Comparison of ENCODE assay signal across 8 cellular contexts in genomic region chr17:58658804-58659713, GRCh38. TPM values are rescaled to one million over a fixed set of nuclear protein-coding genes. Genes with fewer than 3 reads are reported as not detected.
DNase-seq lines count a peak whose midpoint lies in the region; ATAC-seq and TF ChIP-seq lines count a peak whose summit lies in the region.

No MANE protein-coding gene starts in this region.

- H3K9me3 Mint-ChIP-seq in WTC11 = peaks cover 5% of the 10 kb centered on the region

- no peaks in the 10 kb centered on the region for H3K36me3 Mint-ChIP-seq in WTC11

- POLR2A ChIA-PET in WTC11 (lab: Charles Lee) = interaction anchor here (0.5 to 5.6 kb wide), 7 partner anchors 28 to 298 kb away, joined by 3 to 54 read pairs (median 3); partner anchors contain the start of genes MTMR4 and RAD51C

- CTCF ChIA-PET in WTC11 (lab: Charles Lee) = interaction anchor here (0.6 to 1.0 kb wide), 4 partner anchors 27 to 71 kb away, joined by 3 to 4 read pairs (median 3); no protein-coding TSS in a partner anchor

- peaks cover 14% of the 10 kb centered on the region for H3K27me3 Mint-ChIP-seq in WTC11 (ENCODE audit: low read depth)

- DNase-seq in A172 (ENCODE audit: low spot score) = peak; percentile 97
- peak; percentile 88 for DNase-seq in NCI-H2196 (lab: John Stamatoyannopoulos, UW; ENCODE audit: unreplicated experiment)
- DNase-seq in WTC11 (ENCODE audit: low spot score) = peak; percentile 52
- peak; percentile 86 for DNase-seq in central memory CD4-positive, alpha-beta T cell
- peak; percentile 93 for DNase-seq in inferior parietal cortex (ENCODE audit: extremely low spot score)
- peak; percentile 85 for DNase-seq in smooth muscle cell of the brain vasculature (ENCODE audit: low read depth, low spot score)

- H3K4me3 Mint-ChIP-seq in WTC11 = peak overlapping the region; percentile 66

- H3K4me1 Mint-ChIP-seq in WTC11 = peaks cover 15% of the 10 kb centered on the region

- H3K27ac Mint-ChIP-seq in WTC11 = peak overlapping the region; percentile 100

- ATAC-seq in HG03095 (IDR thresholded peaks at IDR 0.05; ENCODE audit: unreplicated experiment) = peak; percentile 72
- peak; percentile 75 for ATAC-seq in WTC11

- no peak for TF ChIP-seq CTCF in WTC11 (IDR thresholded peaks at IDR 0.05)

- TF ChIP-seq POLR2A in GM18526 (IDR thresholded peaks at IDR 0.05; ENCODE audit: extremely low read depth, insufficient read length) = peak; percentile 100

TF ChIP-seq in WTC11, 78 proteins besides CTCF, POLR2A, EP300 and RAD21 (continues in another document):
- TF ChIP-seq, protein P1, sequence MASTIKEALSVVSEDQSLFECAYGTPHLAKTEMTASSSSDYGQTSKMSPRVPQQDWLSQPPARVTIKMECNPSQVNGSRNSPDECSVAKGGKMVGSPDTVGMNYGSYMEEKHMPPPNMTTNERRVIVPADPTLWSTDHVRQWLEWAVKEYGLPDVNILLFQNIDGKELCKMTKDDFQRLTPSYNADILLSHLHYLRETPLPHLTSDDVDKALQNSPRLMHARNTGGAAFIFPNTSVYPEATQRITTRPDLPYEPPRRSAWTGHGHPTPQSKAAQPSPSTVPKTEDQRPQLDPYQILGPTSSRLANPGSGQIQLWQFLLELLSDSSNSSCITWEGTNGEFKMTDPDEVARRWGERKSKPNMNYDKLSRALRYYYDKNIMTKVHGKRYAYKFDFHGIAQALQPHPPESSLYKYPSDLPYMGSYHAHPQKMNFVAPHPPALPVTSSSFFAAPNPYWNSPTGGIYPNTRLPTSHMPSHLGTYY (CRISPR knock-in tag; IDR thresholded peaks at IDR 0.05) = peak; percentile 99
- peak; percentile 84; the same call in 1 of the 2 replicates for TF ChIP-seq NFE2L1 (CRISPR knock-in tag; IDR thresholded peaks at IDR 0.05)
- no peak for TF ChIP-seq GRHL2 (CRISPR knock-in tag; IDR thresholded peaks at IDR 0.05; ENCODE audit: insufficient replicate concordance, severe bottlenecking)
- 0 out of 2 replicates have a peak, but pooled peaks have one; percentile 90 for TF ChIP-seq MLX (CRISPR knock-in tag; IDR thresholded peaks at IDR 0.05)
- peak; percentile 90 for TF ChIP-seq ETV6 (CRISPR knock-in tag; IDR thresholded peaks at IDR 0.05)
- peak; percentile 52; the same call in 1 of the 2 replicates for TF ChIP-seq HMGXB4 (CRISPR knock-in tag; IDR thresholded peaks at IDR 0.05)
- TF ChIP-seq AR (CRISPR knock-in tag; IDR thresholded peaks at IDR 0.05) = peak; percentile 98
- no peak; the same call in none of the 2 replicates for TF ChIP-seq ATF1 (CRISPR knock-in tag; IDR thresholded peaks at IDR 0.05)
- peak; percentile 90; the same call in 1 of the 2 replicates for TF ChIP-seq CREM (CRISPR knock-in tag; IDR thresholded peaks at IDR 0.05)
- TF ChIP-seq ZNF396 (CRISPR knock-in tag; IDR thresholded peaks at IDR 0.05; ENCODE audit: borderline replicate concordance) = no peak
- no peak for TF ChIP-seq GTF2I (CRISPR knock-in tag; conservative IDR thresholded peaks at IDR 0.05)
- peak; percentile 82; the same call in 1 of the 2 replicates for TF ChIP-seq ZNF219 (CRISPR knock-in tag; IDR thresholded peaks at IDR 0.05; ENCODE audit: borderline replicate concordance)
- TF ChIP-seq RELA (CRISPR knock-in tag; IDR thresholded peaks at IDR 0.05; ENCODE audit: borderline replicate concordance) = no peak
- TF ChIP-seq, protein P2, sequence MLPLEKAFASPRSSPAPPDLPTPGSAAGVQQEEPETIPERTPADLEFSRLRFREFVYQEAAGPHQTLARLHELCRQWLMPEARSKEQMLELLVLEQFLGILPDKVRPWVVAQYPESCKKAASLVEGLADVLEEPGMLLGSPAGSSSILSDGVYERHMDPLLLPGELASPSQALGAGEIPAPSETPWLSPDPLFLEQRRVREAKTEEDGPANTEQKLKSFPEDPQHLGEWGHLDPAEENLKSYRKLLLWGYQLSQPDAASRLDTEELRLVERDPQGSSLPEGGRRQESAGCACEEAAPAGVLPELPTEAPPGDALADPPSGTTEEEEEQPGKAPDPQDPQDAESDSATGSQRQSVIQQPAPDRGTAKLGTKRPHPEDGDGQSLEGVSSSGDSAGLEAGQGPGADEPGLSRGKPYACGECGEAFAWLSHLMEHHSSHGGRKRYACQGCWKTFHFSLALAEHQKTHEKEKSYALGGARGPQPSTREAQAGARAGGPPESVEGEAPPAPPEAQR (CRISPR knock-in tag; IDR thresholded peaks at IDR 0.05) = no peak
- TF ChIP-seq TEAD1 (CRISPR knock-in tag; IDR thresholded peaks at IDR 0.05) = peak; percentile 96
- TF ChIP-seq, protein P3, sequence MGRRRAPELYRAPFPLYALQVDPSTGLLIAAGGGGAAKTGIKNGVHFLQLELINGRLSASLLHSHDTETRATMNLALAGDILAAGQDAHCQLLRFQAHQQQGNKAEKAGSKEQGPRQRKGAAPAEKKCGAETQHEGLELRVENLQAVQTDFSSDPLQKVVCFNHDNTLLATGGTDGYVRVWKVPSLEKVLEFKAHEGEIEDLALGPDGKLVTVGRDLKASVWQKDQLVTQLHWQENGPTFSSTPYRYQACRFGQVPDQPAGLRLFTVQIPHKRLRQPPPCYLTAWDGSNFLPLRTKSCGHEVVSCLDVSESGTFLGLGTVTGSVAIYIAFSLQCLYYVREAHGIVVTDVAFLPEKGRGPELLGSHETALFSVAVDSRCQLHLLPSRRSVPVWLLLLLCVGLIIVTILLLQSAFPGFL (CRISPR knock-in tag; IDR thresholded peaks at IDR 0.05; ENCODE audit: borderline replicate concordance) = peak; percentile 96
- TF ChIP-seq, protein P4, sequence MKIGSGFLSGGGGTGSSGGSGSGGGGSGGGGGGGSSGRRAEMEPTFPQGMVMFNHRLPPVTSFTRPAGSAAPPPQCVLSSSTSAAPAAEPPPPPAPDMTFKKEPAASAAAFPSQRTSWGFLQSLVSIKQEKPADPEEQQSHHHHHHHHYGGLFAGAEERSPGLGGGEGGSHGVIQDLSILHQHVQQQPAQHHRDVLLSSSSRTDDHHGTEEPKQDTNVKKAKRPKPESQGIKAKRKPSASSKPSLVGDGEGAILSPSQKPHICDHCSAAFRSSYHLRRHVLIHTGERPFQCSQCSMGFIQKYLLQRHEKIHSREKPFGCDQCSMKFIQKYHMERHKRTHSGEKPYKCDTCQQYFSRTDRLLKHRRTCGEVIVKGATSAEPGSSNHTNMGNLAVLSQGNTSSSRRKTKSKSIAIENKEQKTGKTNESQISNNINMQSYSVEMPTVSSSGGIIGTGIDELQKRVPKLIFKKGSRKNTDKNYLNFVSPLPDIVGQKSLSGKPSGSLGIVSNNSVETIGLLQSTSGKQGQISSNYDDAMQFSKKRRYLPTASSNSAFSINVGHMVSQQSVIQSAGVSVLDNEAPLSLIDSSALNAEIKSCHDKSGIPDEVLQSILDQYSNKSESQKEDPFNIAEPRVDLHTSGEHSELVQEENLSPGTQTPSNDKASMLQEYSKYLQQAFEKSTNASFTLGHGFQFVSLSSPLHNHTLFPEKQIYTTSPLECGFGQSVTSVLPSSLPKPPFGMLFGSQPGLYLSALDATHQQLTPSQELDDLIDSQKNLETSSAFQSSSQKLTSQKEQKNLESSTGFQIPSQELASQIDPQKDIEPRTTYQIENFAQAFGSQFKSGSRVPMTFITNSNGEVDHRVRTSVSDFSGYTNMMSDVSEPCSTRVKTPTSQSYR (CRISPR knock-in tag; IDR thresholded peaks at IDR 0.05) = no peak
- TF ChIP-seq ZNF232 (CRISPR knock-in tag; IDR thresholded peaks at IDR 0.05) = 0 out of 2 replicates have a peak, but pooled peaks have one; percentile 35
- TF ChIP-seq PRRX2 (CRISPR knock-in tag; IDR thresholded peaks at IDR 0.05) = peak; percentile 99

RNA-seq across cellular contexts. Expression of gene TEX14, which starts 32.8 kb away (rescaled TPM):
- 0.02 and 0.19 TPM in 2 replicates for total RNA-seq in A172 (2014; rRNA removed; shearing (Covaris generic))
- 0.76 to 1.4 TPM (median 1.3 TPM) in 3 replicates for total RNA-seq in WTC11 (2021)

RNA-seq across cellular contexts. Expression of gene RAD51C, which starts 33.3 kb away (rescaled TPM):
- 61.2 and 79.4 TPM in 2 replicates for total RNA-seq in A172 (2014; rRNA removed; shearing (Covaris generic))
- total RNA-seq in WTC11 (2021) = 15.2 to 19.5 TPM (median 17.7 TPM) in 3 replicates

Comparison
In these comparisons a context has a peak if more than half of its experiments do, and no peak if none do; other contexts are left out.
1. Peak in every context shown above with its lines: DNase-seq and ATAC-seq.